Comparison of ENCODE assay signal across 20 cellular contexts in the genomic region with DNA sequence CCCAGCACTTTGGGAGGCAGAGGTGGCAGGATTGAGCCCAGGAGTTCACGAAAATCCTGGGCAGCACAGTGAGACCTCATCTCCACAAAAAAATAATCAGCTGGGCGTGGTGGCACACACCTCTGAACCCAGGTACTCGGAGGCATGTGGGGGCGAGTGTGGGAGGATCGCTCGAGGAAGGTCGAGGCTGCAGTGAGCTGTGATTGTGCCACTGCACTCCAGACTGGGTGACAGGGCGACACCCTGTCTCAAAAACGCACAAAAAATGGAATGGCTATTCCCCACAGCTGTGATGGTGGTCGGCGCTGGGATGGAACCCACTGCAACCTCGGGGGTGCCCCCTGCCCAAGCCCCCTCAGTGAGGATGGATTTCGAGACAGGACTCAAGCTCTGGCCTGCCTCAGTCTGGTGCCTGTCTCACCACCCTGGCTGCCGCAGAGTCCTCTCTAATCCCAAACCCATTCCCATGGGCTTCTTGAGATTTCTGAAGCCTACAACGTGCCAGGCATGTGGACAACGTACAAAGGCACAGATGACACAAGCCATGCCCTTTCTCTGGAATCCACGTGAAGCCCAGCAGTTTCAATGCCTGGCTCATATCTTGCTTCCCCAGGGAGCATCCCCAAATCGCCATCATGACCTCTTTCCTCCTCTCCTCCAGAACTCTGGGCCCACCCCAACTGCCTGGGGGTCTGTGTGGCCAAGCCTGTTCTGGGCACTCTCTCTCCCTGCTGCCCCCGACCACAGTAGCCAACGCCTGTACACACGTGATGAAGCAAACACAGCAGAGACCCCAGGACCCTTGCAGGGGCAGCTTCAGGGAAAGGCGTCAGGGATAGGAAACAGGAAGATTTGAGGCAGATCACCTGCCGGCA.
"Had no signal": no experiment of that assay in that cellular context is flagged by ENCODE, and none has a peak within 500 bp of the region (broad histone marks: within the 10 kb centered on the region; RNA-seq: fewer than 3 reads in every experiment).

No MANE protein-coding gene starts in this region.

- H3K27me3 Mint-ChIP-seq: activated CD4-positive, alpha-beta T cell treated with anti-CD3 and anti-CD28 coated beads, Interleukin-2, amount 10 ng/mL, durations not matched to agents 7 days and 5 days; activated T-cell treated with anti-CD3 and anti-CD28 coated beads, Interleukin-2, amount 50 U/mL, for 24 hours had no signal

- H3K36me3 ChIP-seq: colonic mucosa, neutrophil, tibial nerve had no signal

- H3K4me3 Mint-ChIP-seq: activated CD4-positive, alpha-beta T cell treated with anti-CD3 and anti-CD28 coated beads, Interleukin-2, amount 10 ng/mL, durations not matched to agents 7 days and 5 days; activated CD8-positive, alpha-beta T cell treated with anti-CD3 and anti-CD28 coated beads, Interleukin-2, amount 10 ng/mL, durations not matched to agents 7 days and 5 days; activated T-cell treated with anti-CD3 and anti-CD28 coated beads, Interleukin-2, amount 50 U/mL, for 24 hours had no signal

- ATAC-seq: activated CD8-positive, alpha-beta T cell treated with anti-CD3 and anti-CD28 coated beads, Interleukin-2, amount 10 ng/mL, durations not matched to agents 7 days and 5 days; left lobe of liver had no signal

- H3K4me3 ChIP-seq: body of pancreas, colonic mucosa, gastrocnemius medialis, tibial nerve had no signal

- H3K9me3 ChIP-seq: body of pancreas, colonic mucosa, gastrocnemius medialis, neutrophil had no signal

- DNase-seq: activated CD4-positive, alpha-beta T cell treated with anti-CD3 and anti-CD28 coated beads, Interleukin-2, amount 10 ng/mL, durations not matched to agents 7 days and 5 days; activated CD8-positive, alpha-beta T cell treated with anti-CD3 and anti-CD28 coated beads, Interleukin-2, amount 10 ng/mL, durations not matched to agents 7 days and 5 days; activated naive CD4-positive, alpha-beta T cell treated with Interleukin-2 at 50 U/mL for 16 hours; activated T-cell treated with anti-CD3 and anti-CD28 coated beads, Interleukin-2, amount 50 U/mL, for 24 hours; body of pancreas; central memory CD4-positive, alpha-beta T cell; colonic mucosa; gastrocnemius medialis; midbrain; stimulated activated CD4-positive, alpha-beta T cell treated with anti-CD3 and anti-CD28 coated beads, Interleukin-12 subunit alpha, Interleukin-12 subunit beta, amount 100 ng/mL, for 4 hours; stimulated activated CD4-positive, alpha-beta T cell treated with anti-CD3 and anti-CD28 coated beads, Interleukin-1b, Interleukin-23, amount 100 ng/mL, for 48 hours; stimulated activated CD8-positive, alpha-beta memory T cell treated with anti-CD3 and anti-CD28 coated beads, Interleukin-4, amount 100 ng/mL, for 48 hours; stimulated activated naive CD4-positive, alpha-beta T cell treated with Interleukin-2 at 50 U/mL for 16 hours; T-helper 1 cell; T1000 had no signal

- H3K27ac ChIP-seq: body of pancreas, colonic mucosa, neutrophil, parathyroid adenoma had no signal

- H3K27ac Mint-ChIP-seq: activated CD8-positive, alpha-beta T cell treated with anti-CD3 and anti-CD28 coated beads, Interleukin-2, amount 10 ng/mL, durations not matched to agents 7 days and 5 days; activated T-cell treated with anti-CD3 and anti-CD28 coated beads, Interleukin-2, amount 50 U/mL, for 24 hours; activated T-helper 2 cell treated with anti-CD3 and anti-CD28 coated beads, Interferon-gamma antibody, Interleukin-2, Interleukin-4, amounts not matched to agents 10 μg/mL and 5 μg/mL and 100 μg/mL, durations not matched to agents 14 hours and 24 hours and 36 hours had no signal

- H3K4me1 ChIP-seq: body of pancreas, colonic mucosa, parathyroid adenoma had no signal

- H3K9me3 Mint-ChIP-seq: activated CD4-positive, alpha-beta T cell treated with anti-CD3 and anti-CD28 coated beads, Interleukin-2, amount 10 ng/mL, durations not matched to agents 7 days and 5 days; activated T-cell treated with anti-CD3 and anti-CD28 coated beads, Interleukin-2, amount 50 U/mL, for 24 hours; activated T-helper 2 cell treated with anti-CD3 and anti-CD28 coated beads, Interferon-gamma antibody, Interleukin-2, Interleukin-4, amounts not matched to agents 10 μg/mL and 5 μg/mL and 100 μg/mL, durations not matched to agents 14 hours and 24 hours and 36 hours had no signal

- H3K27me3 ChIP-seq: body of pancreas, colonic mucosa, gastrocnemius medialis, tibial nerve had no signal

- H3K4me1 Mint-ChIP-seq: activated CD4-positive, alpha-beta T cell treated with anti-CD3 and anti-CD28 coated beads, Interleukin-2, amount 10 ng/mL, durations not matched to agents 7 days and 5 days had no signal
